8 cellular contexts compared by ENCODE assay signal in genomic region chrX:85003655-85004244, GRCh38. TPM values are rescaled to one million over a fixed set of nuclear protein-coding genes. Genes with fewer than 3 reads are reported as not detected.
A peak's percentile ranks its signal among the peaks of the same experiment; 100 is the strongest.
DNase-seq lines count a peak whose midpoint lies in the region; ATAC-seq and TF ChIP-seq lines count a peak whose summit lies in the region.

TSS of gene APOOL (plus strand) at chrX:85003877. CDS start at chrX:85003913, 36 bp downstream.

- H3K9me3 ChIP-seq in SK-N-MC (ENCODE audit: low read depth, low read length), result no peaks in the 10 kb centered on the region
- no peaks in the 10 kb centered on the region for H3K9me3 ChIP-seq in testis

- no peaks in the 10 kb centered on the region for H3K36me3 Mint-ChIP-seq in activated naive CD4-positive, alpha-beta T cell treated with anti-CD3 and anti-CD28 coated beads, Interleukin-2, amount 10 ng/mL, durations not matched to agents 7 days and 5 days

- 0 to 1% methylated on average over 5 to 24 of the region's 24 CpGs for WGBS in testis, 2 donors

- peaks cover 9% of the 10 kb centered on the region for H3K4me1 Mint-ChIP-seq in activated naive CD4-positive, alpha-beta T cell treated with anti-CD3 and anti-CD28 coated beads, Interleukin-2, amount 10 ng/mL, durations not matched to agents 7 days and 5 days

- no peaks in the 10 kb centered on the region for H3K9me3 Mint-ChIP-seq in activated naive CD4-positive, alpha-beta T cell treated with anti-CD3 and anti-CD28 coated beads, Interleukin-2, amount 10 ng/mL, durations not matched to agents 7 days and 5 days

- no peak for TF ChIP-seq POLR2A in testis (IDR thresholded peaks at IDR 0.05)

- no peaks in the 10 kb centered on the region for H3K27me3 ChIP-seq in testis

- peak within 1 kb of the TSS; percentile 92 for H3K9ac ChIP-seq in SK-N-MC (ENCODE audit: insufficient read length)

- DNase-seq in GF-D8 (lab: John Stamatoyannopoulos, UW) (peak; percentile 63), HEK293T (ENCODE audit: extremely low spot score) (peak; percentile 73), NAMALWA (ENCODE audit: low spot score) (peak; percentile 87), SK-N-MC (ENCODE audit: low read depth, low spot score) (peak; percentile 28), glomerular visceral epithelial cell (ENCODE audit: extremely low spot score) (peak; percentile 85), omental fat pad (ENCODE audit: low spot score) (peak; percentile 51), testis (peak; percentile 93)
- DNase-seq in activated naive CD4-positive, alpha-beta T cell treated with anti-CD3 and anti-CD28 coated beads, Interleukin-2, amount 10 ng/mL, durations not matched to agents 7 days and 5 days, result peak; percentile 86

- CTCF ChIA-PET in HEK293T (lab: Yijun Ruan, JAX), result interaction anchor here (1.0 kb wide), 1 partner anchor 274 kb away, joined by 3 read pairs; no protein-coding TSS in a partner anchor
- CTCF ChIA-PET in activated naive CD4-positive, alpha-beta T cell treated with anti-CD3 and anti-CD28 coated beads, Interleukin-2, amount 10 ng/mL, durations not matched to agents 7 days and 5 days (lab: Charles Lee), result interaction anchor here (1.2 kb wide), 1 partner anchor 274 kb away, joined by 3 read pairs; no protein-coding TSS in a partner anchor

- no peaks in the 10 kb centered on the region for H3K4me1 ChIP-seq in testis

- H3K27ac ChIP-seq in SK-N-MC, result 0 out of 2 replicates have a peak within 1 kb of the TSS, but pooled peaks have one; percentile 42
- peak within 1 kb of the TSS; percentile 11 to 56 for H3K27ac ChIP-seq in testis

- H3K4me3 Mint-ChIP-seq in activated naive CD4-positive, alpha-beta T cell treated with anti-CD3 and anti-CD28 coated beads, Interleukin-2, amount 10 ng/mL, durations not matched to agents 7 days and 5 days, result peak within 1 kb of the TSS; percentile 83

- intact Hi-C loops in testis (cut with DNase I; ENCODE audit: low total_unique reads), result no loop called here

- peak; percentile 98 for ATAC-seq in omental fat pad (ENCODE audit: low FRiP score)

- POLR2A ChIA-PET in HEK293T (lab: Yijun Ruan, JAX), result interaction anchor here (1.0 kb wide), 1 partner anchor 45 kb away, joined by 3 read pairs; no protein-coding TSS in a partner anchor

- H3K27me3 Mint-ChIP-seq in activated naive CD4-positive, alpha-beta T cell treated with anti-CD3 and anti-CD28 coated beads, Interleukin-2, amount 10 ng/mL, durations not matched to agents 7 days and 5 days, result no peaks in the 10 kb centered on the region

- peak within 1 kb of the TSS; percentile 84 for H3K4me3 ChIP-seq in SK-N-MC
- H3K4me3 ChIP-seq in testis, result peak within 1 kb of the TSS; percentile 61 to 74

- H3K36me3 ChIP-seq in SK-N-MC (ENCODE audit: insufficient read depth, low read length) (no peaks in the 10 kb centered on the region), testis (ENCODE audit: low read depth, missing control alignments) (no peaks in the 10 kb centered on the region)

- TF ChIP-seq CTCF in omental fat pad (IDR thresholded peaks at IDR 0.05), result no peak
- TF ChIP-seq CTCF in testis (IDR thresholded peaks at IDR 0.05), result no peak

- peak within 1 kb of the TSS; percentile 85 for H3K27ac Mint-ChIP-seq in activated naive CD4-positive, alpha-beta T cell treated with anti-CD3 and anti-CD28 coated beads, Interleukin-2, amount 10 ng/mL, durations not matched to agents 7 days and 5 days

TF ChIP-seq in HEK293T, 16 proteins besides CTCF, POLR2A, EP300 and RAD21:
- peak; percentile 83 for TF ChIP-seq PKNOX1 (IDR thresholded peaks at IDR 0.05)
- TF ChIP-seq BHLHE40 (IDR thresholded peaks at IDR 0.05; ENCODE audit: borderline replicate concordance), result no peak
- TF ChIP-seq L3MBTL2 (conservative IDR thresholded peaks at IDR 0.05), result no peak
- no peak for TF ChIP-seq ELF4 (IDR thresholded peaks at IDR 0.05)
- TF ChIP-seq NFRKB (IDR thresholded peaks at IDR 0.05), result 0 out of 2 replicates have a peak, but pooled peaks have one; percentile 41
- no peak for TF ChIP-seq SP1 (IDR thresholded peaks at IDR 0.05)
TF ChIP-seq in HEK293T: peak in this region for 2.

RNA-seq across cellular contexts. Expression of gene APOOL, which starts in this region (rescaled TPM):
- total RNA-seq in omental fat pad (10 to 100 TPM in 2 of 4 donors, 1 to 10 TPM in 2; 8.3 to 12.0 (median 10.4) TPM), testis (10 to 100 TPM; 10.3 to 10.5 TPM)
- polyA plus RNA-seq in testis (ENCODE audit: insufficient read depth, low read depth, low replicate concordance), result 5.3 TPM

Comparison
In these comparisons a context has a peak if more than half of its experiments do, and no peak if none do; other contexts are left out.
1. Peak in every context shown above with its lines: DNase-seq, ATAC-seq, H3K4me3 ChIP-seq and H3K27ac ChIP-seq.
2. DNase-seq: peak in every context shown above with its lines; median percentile 93 in testis; 87 in NAMALWA; 86 in activated naive CD4-positive, alpha-beta T cell treated with anti-CD3 and anti-CD28 coated beads, Interleukin-2, amount 10 ng/mL, durations not matched to agents 7 days and 5 days; 85 in glomerular visceral epithelial cell; 73 in HEK293T; 63 in GF-D8; 51 in omental fat pad; 28 in SK-N-MC.